ENCODE assay signal across 27 cellular contexts in genomic region chr7:104534149-104534548, GRCh38.
"Had no signal": no experiment of that assay in that cellular context is flagged by ENCODE, and none has a peak within 500 bp of the region (broad histone marks: within the 10 kb centered on the region; RNA-seq: fewer than 3 reads in every experiment).

No MANE protein-coding gene starts in this region.

- H3K4me1 ChIP-seq: stomach, suprapubic skin, testis, thyroid gland, tibial artery, tibial nerve, transverse colon, upper lobe of left lung, upper lobe of right lung, uterus, vagina had no signal

- H3K27me3 ChIP-seq: stomach, suprapubic skin, testis, thyroid gland, tibial artery, tibial nerve, transverse colon, upper lobe of left lung, upper lobe of right lung, uterus, vagina had no signal

- DNase-seq: stimulated activated CD4-positive, alpha-beta T cell treated with anti-CD3 and anti-CD28 coated beads, Interleukin-2, amount 100 ng/mL, for 48 hours; stimulated activated CD4-positive, alpha-beta T cell treated with anti-CD3 and anti-CD28 coated beads, Interleukin-4, amount 100 ng/mL, for 1 hour; stimulated activated CD4-positive, alpha-beta T cell treated with anti-CD3 and anti-CD28 coated beads, Interleukin-4, amount 100 ng/mL, for 24 hours; stimulated activated CD4-positive, alpha-beta T cell treated with anti-CD3 and anti-CD28 coated beads, Interleukin-4, amount 100 ng/mL, for 4 hours; stimulated activated CD8-positive, alpha-beta memory T cell treated with anti-CD3 and anti-CD28 coated beads, Interleukin-4, amount 100 ng/mL, for 48 hours; stimulated activated naive B cell treated with anti-CD40 and anti-IgM and Interleukin-4, amounts not matched to agents 10 μg/mL and 1 μg/mL and 100 μg/mL, for 72 hours; stimulated activated naive CD4-positive, alpha-beta T cell; stimulated activated naive CD4-positive, alpha-beta T cell treated with Interleukin-2 at 50 U/mL for 16 hours; stimulated activated naive CD8-positive, alpha-beta T cell treated with anti-CD3 and anti-CD28 coated beads, Interleukin-15, amount 100 ng/mL, for 72 hours; stimulated activated naive CD8-positive, alpha-beta T cell treated with anti-CD3 and anti-CD28 coated beads, Interleukin-15, Interleukin-2, amounts not matched to agents 100 U/mL and 50 U/mL, for 24 hours; stomach; substantia nigra; testis; thyroid gland; tibial artery; transverse colon; trophoblast cell; upper lobe of left lung; upper lobe of right lung; uterus had no signal

- ATAC-seq: stimulated activated effector memory CD8-positive, alpha-beta T cell treated with anti-CD3 and anti-CD28 coated beads, Interleukin-12 subunit alpha, Interleukin-12 subunit beta, amount 100 ng/mL, for 72 hours; stimulated activated memory B cell treated with anti-CD40 and anti-IgM and Interleukin-4, amounts not matched to agents 10 μg/mL and 1 μg/mL and 100 μg/mL, for 72 hours; stimulated activated naive B cell treated with anti-CD40 and anti-IgM and Interleukin-4, amounts not matched to agents 10 μg/mL and 1 μg/mL and 100 μg/mL, for 72 hours; stimulated activated naive CD8-positive, alpha-beta T cell treated with anti-CD3 and anti-CD28 coated beads, Interleukin-15, amount 100 ng/mL, for 72 hours; stimulated activated naive CD8-positive, alpha-beta T cell treated with anti-CD3 and anti-CD28 coated beads, Interleukin-15, Interleukin-2, amounts not matched to agents 100 U/mL and 50 U/mL, for 24 hours; upper lobe of right lung had no signal

- H3K27ac ChIP-seq: stomach, suprapubic skin, testis, thoracic aorta, thyroid gland, tibial artery, tibial nerve, transverse colon, upper lobe of left lung, upper lobe of right lung, uterus, vagina had no signal

- FAIRE-seq: urothelium cell line had no signal

- H3K36me3 ChIP-seq: stomach, suprapubic skin, thoracic aorta, thyroid gland, tibial artery, tibial nerve, transverse colon, upper lobe of left lung, upper lobe of right lung, uterus, vagina had no signal

- H3K9me3 ChIP-seq: stomach, suprapubic skin, testis, thoracic aorta, thyroid gland, tibial artery, tibial nerve, transverse colon, upper lobe of left lung, upper lobe of right lung, uterus, vagina had no signal

- H3K4me3 ChIP-seq: stomach, suprapubic skin, testis, thoracic aorta, thyroid gland, tibial artery, tibial nerve, transverse colon, upper lobe of left lung, upper lobe of right lung, uterus, vagina had no signal
